Comparison of ENCODE assay signal across 8 cellular contexts in the genomic region with DNA sequence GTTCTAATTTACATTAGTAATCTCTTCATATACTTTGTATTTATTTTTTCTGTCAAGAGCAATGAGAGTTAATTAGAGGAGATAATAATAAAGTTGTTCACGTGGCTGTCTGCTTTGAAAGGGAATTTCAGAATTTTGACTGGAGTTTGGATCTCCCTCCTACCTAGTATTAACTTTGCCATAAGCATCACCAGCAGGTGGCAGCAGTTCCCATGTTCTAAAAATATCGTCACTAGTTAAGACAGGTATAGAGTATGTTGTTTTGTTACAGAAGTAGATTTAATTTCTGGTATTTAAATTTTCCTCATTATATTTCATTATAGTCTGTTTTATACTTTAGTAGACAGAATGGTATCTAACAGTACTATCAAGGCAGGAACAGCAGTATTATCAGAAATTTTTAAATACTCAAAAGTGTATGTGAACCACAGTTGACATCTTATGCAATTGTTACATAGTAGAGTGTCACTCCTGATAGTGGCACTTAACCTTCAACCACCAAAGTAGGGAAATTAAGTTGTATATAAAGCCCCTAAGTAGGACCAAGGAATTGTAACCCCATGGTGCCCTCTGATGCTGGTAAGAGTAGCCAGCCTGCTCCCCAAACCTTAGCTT. TPM values are rescaled to one million over a fixed set of nuclear protein-coding genes. Genes with fewer than 3 reads are reported as not detected.
DNase-seq lines count a peak whose midpoint lies in the region; ATAC-seq and TF ChIP-seq lines count a peak whose summit lies in the region.

No MANE protein-coding gene starts in this region.

- H3K9me3 Mint-ChIP-seq in activated naive CD4-positive, alpha-beta T cell treated with anti-CD3 and anti-CD28 coated beads, Interleukin-2, amount 10 ng/mL, durations not matched to agents 7 days and 5 days: no peaks in the 10 kb centered on the region

- H3K27me3 Mint-ChIP-seq in activated naive CD4-positive, alpha-beta T cell treated with anti-CD3 and anti-CD28 coated beads, Interleukin-2, amount 10 ng/mL, durations not matched to agents 7 days and 5 days: no peaks in the 10 kb centered on the region

- no peaks in the 10 kb centered on the region for H3K4me1 Mint-ChIP-seq in activated naive CD4-positive, alpha-beta T cell treated with anti-CD3 and anti-CD28 coated beads, Interleukin-2, amount 10 ng/mL, durations not matched to agents 7 days and 5 days

- H3K36me3 Mint-ChIP-seq in activated naive CD4-positive, alpha-beta T cell treated with anti-CD3 and anti-CD28 coated beads, Interleukin-2, amount 10 ng/mL, durations not matched to agents 7 days and 5 days: peaks cover 28% of the 10 kb centered on the region

- ATAC-seq in Right ventricle myocardium superior (ENCODE audit: poor library complexity) (peak; percentile 84), HG03469 (IDR thresholded peaks at IDR 0.05; ENCODE audit: unreplicated experiment) (no peak)

- H3K4me3 Mint-ChIP-seq in activated naive CD4-positive, alpha-beta T cell treated with anti-CD3 and anti-CD28 coated beads, Interleukin-2, amount 10 ng/mL, durations not matched to agents 7 days and 5 days: no peak overlapping the region

- DNase-seq in SIG-M5 treated with dmso at 0.1 percent for 504 hours (lab: John Stamatoyannopoulos, UW; ENCODE audit: unreplicated experiment): peak; percentile 64
- DNase-seq in SIG-M5 (lab: John Stamatoyannopoulos, UW): no peak
- DNase-seq in SKM-1 treated with dmso at 0.1 percent for 144 hours (lab: John Stamatoyannopoulos, UW; ENCODE audit: unreplicated experiment): peak; percentile 45
- DNase-seq in activated naive CD4-positive, alpha-beta T cell treated with anti-CD3 and anti-CD28 coated beads, Interleukin-2, amount 10 ng/mL, durations not matched to agents 7 days and 5 days: peak; percentile 87
- peak; percentile 69 for DNase-seq in Right ventricle myocardium superior
- no peak for DNase-seq in retinal pigment epithelial cell (ENCODE audit: low read depth)

- TF ChIP-seq CTCF in LNCAP (IDR thresholded peaks at IDR 0.05) (peak; percentile 89), retinal pigment epithelial cell (conservative IDR thresholded peaks at IDR 0.05; ENCODE audit: low read depth, low read length) (peak; percentile 79)

- intact Hi-C loops in Right ventricle myocardium superior (cut with DNase I): loop anchor here (5.0 kb wide), 1 partner anchor 150 kb away; no protein-coding TSS in a partner anchor

- H3K27ac Mint-ChIP-seq in activated naive CD4-positive, alpha-beta T cell treated with anti-CD3 and anti-CD28 coated beads, Interleukin-2, amount 10 ng/mL, durations not matched to agents 7 days and 5 days: no peak overlapping the region

- CTCF ChIA-PET in activated naive CD4-positive, alpha-beta T cell treated with anti-CD3 and anti-CD28 coated beads, Interleukin-2, amount 10 ng/mL, durations not matched to agents 7 days and 5 days (lab: Charles Lee): interaction anchor here (0.8 to 8.5 kb wide), 13 partner anchors 11 to 160 kb away, joined by 3 to 158 read pairs (median 4); a partner anchor contains a TSS

- no peak overlapping the region for H3K4me3 ChIP-seq in retinal pigment epithelial cell (ENCODE audit: low read length)

RNA-seq across cellular contexts. Expression of a gene that starts 20.4 kb away (rescaled TPM):
- total RNA-seq in Right ventricle myocardium superior: 22.7 TPM

RNA-seq across cellular contexts. Expression of a gene that starts 23.6 kb away (rescaled TPM):
- total RNA-seq in Right ventricle myocardium superior: 104 TPM

RNA-seq across cellular contexts. Expression of a gene that starts 34.5 kb away (rescaled TPM):
- 9.2 TPM for total RNA-seq in Right ventricle myocardium superior

Comparison
In these comparisons a context has a peak if more than half of its experiments do, and no peak if none do; other contexts are left out.
1. DNase-seq: peak in SIG-M5 treated with dmso at 0.1 percent for 504 hours (single experiment), SKM-1 treated with dmso at 0.1 percent for 144 hours (single experiment), activated naive CD4-positive, alpha-beta T cell treated with anti-CD3 and anti-CD28 coated beads, Interleukin-2, amount 10 ng/mL, durations not matched to agents 7 days and 5 days (single experiment) and Right ventricle myocardium superior (single experiment); none in SIG-M5 (single experiment) and retinal pigment epithelial cell (single experiment).